Comparison of ENCODE assay signal across 11 cellular contexts in the genomic region with DNA sequence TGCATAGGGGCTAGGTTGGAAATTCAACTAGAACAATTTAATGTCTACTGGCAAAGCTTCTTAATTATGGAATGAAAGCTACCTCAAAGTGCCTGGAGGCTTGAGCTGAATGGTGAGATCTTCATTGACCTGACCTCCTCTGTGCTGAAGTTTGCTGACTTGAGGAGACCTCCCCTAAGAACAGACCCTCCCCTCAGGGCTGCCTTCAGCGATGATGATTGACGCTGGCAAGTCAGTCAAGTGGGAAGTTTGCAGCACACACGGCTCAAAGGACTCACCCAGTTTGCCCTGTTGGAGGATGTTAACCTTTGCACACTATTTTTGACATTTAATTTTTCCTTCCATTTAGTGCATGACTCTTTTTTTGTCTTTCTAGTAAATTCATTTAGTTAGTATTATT.
"Had no signal": no experiment of that assay in that cellular context is flagged by ENCODE, and none has a peak within 500 bp of the region (broad histone marks: within the 10 kb centered on the region; RNA-seq: fewer than 3 reads in every experiment).

No MANE protein-coding gene starts in this region.

- H3K9ac ChIP-seq: GM23248 had no signal

- FAIRE-seq: H1, H54 had no signal

- DNase-seq: GM23248, GOT3, H7, H9, HCEC 1CT, HFFc6 had no signal

- H3K4me3 ChIP-seq: GM23248, GM23338, HAP-1 had no signal

- H3K9me3 ChIP-seq: HAP-1 had no signal

- H3K4me1 ChIP-seq: HAP-1 had no signal

- H3K27ac ChIP-seq: GM23248 had no signal

- ATAC-seq: HCT116 had no signal

- H3K4me2 ChIP-seq: GM23338 had no signal

- H2AFZ ChIP-seq: GM23248, GM23338 had no signal
